ENCODE assay signal across 8 cellular contexts in the genomic region with DNA sequence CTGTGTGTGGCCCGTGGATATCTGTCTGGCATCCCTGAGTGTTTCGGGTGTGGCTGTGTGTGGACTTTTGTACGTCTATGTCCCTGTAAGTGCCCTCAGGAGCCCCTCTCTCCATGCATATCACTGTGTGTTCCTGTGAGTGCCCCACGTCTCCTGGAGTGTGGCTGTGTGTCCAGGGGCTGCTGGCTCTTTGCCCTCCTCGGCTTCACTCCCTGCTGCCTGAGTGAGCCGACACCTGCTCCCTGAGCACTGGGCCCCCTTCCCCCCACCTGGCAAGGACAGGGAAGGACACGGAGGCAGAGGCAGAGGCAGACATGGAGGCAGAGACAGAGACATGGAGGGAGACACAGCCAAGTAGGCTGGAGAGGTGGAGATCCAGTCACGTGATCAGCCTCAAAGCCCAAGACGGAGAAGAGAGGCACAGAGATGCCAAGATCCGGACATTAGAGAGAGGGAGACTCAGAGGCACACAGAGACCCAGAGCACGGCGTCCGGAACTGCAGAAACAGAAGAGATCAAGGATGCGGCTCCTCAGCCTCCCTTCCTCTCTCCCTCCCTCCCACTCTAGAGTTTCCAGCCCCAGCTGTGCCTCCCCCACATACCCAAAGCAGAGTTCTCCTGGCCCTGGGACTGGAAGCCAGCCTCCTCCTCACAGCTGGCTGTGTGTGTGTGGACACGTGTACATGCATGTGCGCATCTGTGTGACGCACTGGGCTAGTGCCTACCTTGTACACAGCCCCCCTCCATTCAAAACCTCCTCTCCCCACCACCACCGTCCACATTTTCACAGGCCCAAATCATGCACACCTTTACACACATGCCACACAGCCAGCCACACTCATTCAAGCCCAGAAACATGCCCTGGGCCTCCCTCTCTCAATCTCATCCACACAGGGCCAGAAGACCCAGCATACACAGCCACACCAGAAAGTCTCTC. TPM values are rescaled to one million over a fixed set of nuclear protein-coding genes. Genes with fewer than 3 reads are reported as not detected.
DNase-seq lines count a peak whose midpoint lies in the region; ATAC-seq and TF ChIP-seq lines count a peak whose summit lies in the region.

No MANE protein-coding gene starts in this region.

- no peaks in the 10 kb centered on the region for H3K9me3 ChIP-seq in Peyer's patch
- no peaks in the 10 kb centered on the region for H3K9me3 ChIP-seq in mucosa of stomach (ENCODE audit: control insufficient read depth, low read length)

- H3K27ac Mint-ChIP-seq in activated CD4-positive, alpha-beta T cell treated with anti-CD3 and anti-CD28 coated beads, Interleukin-2, amount 10 ng/mL, durations not matched to agents 24 days and 14 days, result peak overlapping the region; percentile 43
- H3K27ac Mint-ChIP-seq in endothelial cell (ENCODE audit: unreplicated experiment), result peak overlapping the region; percentile 78

- H3K36me3 ChIP-seq in Peyer's patch (no peaks in the 10 kb centered on the region), mucosa of stomach (ENCODE audit: control insufficient read depth, insufficient read depth, low read length) (peaks cover 11% of the 10 kb centered on the region), urinary bladder (ENCODE audit: insufficient read depth) (no peaks in the 10 kb centered on the region)

- H3K4me3 Mint-ChIP-seq in activated CD4-positive, alpha-beta T cell treated with anti-CD3 and anti-CD28 coated beads, Interleukin-2, amount 10 ng/mL, durations not matched to agents 24 days and 14 days, result peak overlapping the region; percentile 71
- peak overlapping the region; percentile 88 for H3K4me3 Mint-ChIP-seq in endothelial cell (ENCODE audit: unreplicated experiment)

- intact Hi-C loops in activated CD4-positive, alpha-beta T cell treated with anti-CD3 and anti-CD28 coated beads, Interleukin-2, amount 10 ng/mL, durations not matched to agents 24 days and 14 days (cut with micrococcal nuclease), result no loop called here

- no peak for TF ChIP-seq POLR2A in Peyer's patch (IDR thresholded peaks at IDR 0.05)

- peak overlapping the region; percentile 47 to 83 (median 73) for H3K27ac ChIP-seq in Peyer's patch
- H3K27ac ChIP-seq in urinary bladder (ENCODE audit: low read depth), result peak overlapping the region; percentile 90

- no peak for ATAC-seq in HG03354 (IDR thresholded peaks at IDR 0.05; ENCODE audit: poor library complexity, severe bottlenecking, unreplicated experiment)
- ATAC-seq in GM18861 (IDR thresholded peaks at IDR 0.05; ENCODE audit: unreplicated experiment), result no peak

- DNase-seq in activated CD4-positive, alpha-beta T cell treated with anti-CD3 and anti-CD28 coated beads, Interleukin-2, amount 10 ng/mL, durations not matched to agents 24 days and 14 days, result no peak
- DNase-seq in activated CD4-positive, alpha-beta T cell treated with anti-CD3 and anti-CD28 coated beads, Interleukin-2, amount 50 U/mL, for 1 hour, result no peak
- DNase-seq in Peyer's patch, result peak in 2 of 3 donors; percentile 34 to 64
- no peak for DNase-seq in endothelial cell (ENCODE audit: low spot score)

- TF ChIP-seq CTCF in Peyer's patch (IDR thresholded peaks at IDR 0.05) (no peak), endothelial cell (IDR thresholded peaks at IDR 0.05; ENCODE audit: unreplicated experiment) (no peak)

- no peaks in the 10 kb centered on the region for H3K27me3 Mint-ChIP-seq in activated CD4-positive, alpha-beta T cell treated with anti-CD3 and anti-CD28 coated beads, Interleukin-2, amount 10 ng/mL, durations not matched to agents 24 days and 14 days
- H3K27me3 Mint-ChIP-seq in endothelial cell (ENCODE audit: unreplicated experiment), result peaks cover 32% of the 10 kb centered on the region

- H3K4me1 ChIP-seq in Peyer's patch, result peaks cover 4 to 53% (median 31%) of the 10 kb centered on the region in 4 donors
- H3K4me1 ChIP-seq in mucosa of stomach (ENCODE audit: control insufficient read depth, insufficient read depth, low read length), result peaks cover 48% of the 10 kb centered on the region
- H3K4me1 ChIP-seq in urinary bladder (ENCODE audit: insufficient read depth), result peaks cover 1% of the 10 kb centered on the region

- WGBS in urinary bladder, result 15% methylated on average over 18 of the region's 18 CpGs

- peak overlapping the region; percentile 59 for H3K9ac ChIP-seq in mucosa of stomach (ENCODE audit: low read length)

- H3K9me3 Mint-ChIP-seq in activated CD4-positive, alpha-beta T cell treated with anti-CD3 and anti-CD28 coated beads, Interleukin-2, amount 10 ng/mL, durations not matched to agents 24 days and 14 days, result no peaks in the 10 kb centered on the region
- no peaks in the 10 kb centered on the region for H3K9me3 Mint-ChIP-seq in endothelial cell (ENCODE audit: unreplicated experiment)

- H3K36me3 Mint-ChIP-seq in activated CD4-positive, alpha-beta T cell treated with anti-CD3 and anti-CD28 coated beads, Interleukin-2, amount 10 ng/mL, durations not matched to agents 24 days and 14 days (ENCODE audit: low read depth), result peaks cover 19% of the 10 kb centered on the region
- H3K36me3 Mint-ChIP-seq in endothelial cell (ENCODE audit: low read depth, unreplicated experiment), result peaks cover 32% of the 10 kb centered on the region

- peak overlapping the region; percentile 27 to 63 (median 49) for H3K4me3 ChIP-seq in Peyer's patch
- peak overlapping the region; percentile 42 for H3K4me3 ChIP-seq in mucosa of stomach (ENCODE audit: low read length)
- peak overlapping the region; percentile 40 for H3K4me3 ChIP-seq in urinary bladder (ENCODE audit: low read depth, low read length)

- H3K27me3 ChIP-seq in Peyer's patch (no peaks in the 10 kb centered on the region), mucosa of stomach (ENCODE audit: control insufficient read depth, insufficient read depth, low read length) (no peaks in the 10 kb centered on the region)

- peaks cover 49% of the 10 kb centered on the region for H3K4me1 Mint-ChIP-seq in activated CD4-positive, alpha-beta T cell treated with anti-CD3 and anti-CD28 coated beads, Interleukin-2, amount 10 ng/mL, durations not matched to agents 24 days and 14 days
- H3K4me1 Mint-ChIP-seq in endothelial cell (ENCODE audit: unreplicated experiment), result peaks cover 38% of the 10 kb centered on the region

RNA-seq across cellular contexts. Expression of gene WASF2, which starts 39.0 kb away (rescaled TPM):
- total RNA-seq in activated CD4-positive, alpha-beta T cell treated with anti-CD3 and anti-CD28 coated beads, Interleukin-2, amount 10 ng/mL, durations not matched to agents 24 days and 14 days, result 109 TPM in 2 replicates
- 10 to 100 TPM; 52.5 to 74.5 (median 57.5) TPM for total RNA-seq in Peyer's patch
- 272 TPM for total RNA-seq in endothelial cell (ENCODE audit: unreplicated experiment)
- total RNA-seq in urinary bladder, result 40.7 TPM
- 83.6 TPM for polyA plus RNA-seq in urinary bladder

Comparison
In these comparisons a context has a peak if more than half of its experiments do, and no peak if none do; other contexts are left out.
1. DNase-seq: peak in Peyer's patch (2 of 3); none in activated CD4-positive, alpha-beta T cell treated with anti-CD3 and anti-CD28 coated beads, Interleukin-2, amount 10 ng/mL, durations not matched to agents 24 days and 14 days (single experiment), activated CD4-positive, alpha-beta T cell treated with anti-CD3 and anti-CD28 coated beads, Interleukin-2, amount 50 U/mL, for 1 hour (single experiment) and endothelial cell (single experiment).
2. Peak in every context shown above with its lines, with median percentiles within 50 percentile points of each other: H3K4me3 ChIP-seq.